Comparison of ENCODE assay signal across 9 cellular contexts in the genomic region with DNA sequence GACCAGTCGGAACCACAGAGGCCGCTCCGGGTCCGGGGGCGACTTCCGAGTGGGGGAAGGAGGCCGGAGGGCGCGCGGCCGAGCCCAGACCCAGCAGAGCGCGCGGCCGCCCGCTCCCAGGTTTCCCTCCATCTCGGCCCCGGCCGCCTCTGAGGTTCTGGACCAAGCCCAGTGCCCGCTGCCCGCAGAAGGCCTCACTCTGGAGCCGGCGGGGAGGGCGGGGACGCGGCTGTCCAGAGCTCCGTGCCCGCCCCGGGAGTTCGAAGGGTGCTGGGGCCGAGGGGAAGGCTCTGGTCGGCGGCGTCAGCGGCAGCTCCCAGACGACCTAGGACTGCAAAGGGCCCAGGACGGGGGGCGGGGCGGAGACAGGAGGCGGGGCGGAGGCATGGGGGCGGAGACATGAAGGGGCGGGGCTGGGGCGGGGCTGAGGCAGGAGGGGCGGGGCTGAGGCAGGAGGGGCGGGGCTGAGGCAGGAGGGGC. TPM values are rescaled to one million over a fixed set of nuclear protein-coding genes. Genes with fewer than 3 reads are reported as not detected.
DNase-seq lines count a peak whose midpoint lies in the region; ATAC-seq and TF ChIP-seq lines count a peak whose summit lies in the region.
"Had no signal": no experiment of that assay in that cellular context is flagged by ENCODE, and none has a peak within 500 bp of the region (broad histone marks: within the 10 kb centered on the region; RNA-seq: fewer than 3 reads in every experiment).

No MANE protein-coding gene starts in this region.

- POLR2A ChIA-PET in MCF 10A (lab: Yijun Ruan, JAX): no interaction called here
- POLR2A ChIA-PET in naive thymus-derived CD8-positive, alpha-beta T cell (lab: Charles Lee): no interaction called here

- no peak overlapping the region for H3K4me3 Mint-ChIP-seq in MCF 10A (ENCODE audit: unreplicated experiment)
- peak overlapping the region in 8 of 10 donors; percentile 36 to 62 (median 47) for H3K4me3 Mint-ChIP-seq in naive thymus-derived CD8-positive, alpha-beta T cell
- H3K4me3 Mint-ChIP-seq in stimulated activated naive CD8-positive, alpha-beta T cell treated with anti-CD3 and anti-CD28 coated beads, Interleukin-15, amount 100 ng/mL, for 72 hours: peak overlapping the region; percentile 47 to 70

- H3K4me3 ChIP-seq in breast epithelium: peak overlapping the region; percentile 37 to 67 (median 51)
- no peak overlapping the region for H3K4me3 ChIP-seq in epithelial cell of esophagus (ENCODE audit: low read length)

- peak; percentile 63 to 74 for ATAC-seq in naive thymus-derived CD8-positive, alpha-beta T cell
- peak; percentile 76 for ATAC-seq in stimulated activated naive CD8-positive, alpha-beta T cell treated with anti-CD3 and anti-CD28 coated beads, Interleukin-15, amount 100 ng/mL, for 72 hours
- ATAC-seq in HG03108 (IDR thresholded peaks at IDR 0.05; ENCODE audit: unreplicated experiment): no peak

- TF ChIP-seq POLR2A in breast epithelium (IDR thresholded peaks at IDR 0.05): no peak

- CTCF ChIA-PET in MCF 10A (lab: Yijun Ruan, JAX): no interaction called here

- intact Hi-C loops in breast epithelium (cut with DNase I; ENCODE audit: low total_unique reads) (no loop called here), MCF 10A (cut with micrococcal nuclease) (no loop called here)

- DNase-seq in breast epithelium (ENCODE audit: low spot score in 2 of 2) (peak in 1 of 2 donors; percentile 49), MCF 10A (ENCODE audit: unreplicated experiment) (no peak), epithelial cell of esophagus (ENCODE audit: low read depth) (peak; percentile 35), NCI-H2081 treated with DMSO at 0.1 percent for 48 hours (lab: John Stamatoyannopoulos, UW) (no peak)
- peak; percentile 56 to 69 for DNase-seq in activated CD4-positive, alpha-beta T cell treated with anti-CD3 and anti-CD28 coated beads, Interleukin-2, amount 50 U/mL, for 24 hours (ENCODE audit: low read depth in 1 of 2, low spot score in 1 of 2)
- peak in 8 of 10 donors; percentile 55 to 87 (median 70) for DNase-seq in naive thymus-derived CD8-positive, alpha-beta T cell
- peak; percentile 78 to 81 for DNase-seq in stimulated activated naive CD8-positive, alpha-beta T cell treated with anti-CD3 and anti-CD28 coated beads, Interleukin-15, amount 100 ng/mL, for 72 hours

- no peaks in the 10 kb centered on the region for H3K4me1 Mint-ChIP-seq in MCF 10A (ENCODE audit: insufficient read depth, unreplicated experiment)
- peaks cover 0 to 9% (median 7%) of the 10 kb centered on the region in 4 donors for H3K4me1 Mint-ChIP-seq in naive thymus-derived CD8-positive, alpha-beta T cell
- H3K4me1 Mint-ChIP-seq in stimulated activated naive CD8-positive, alpha-beta T cell treated with anti-CD3 and anti-CD28 coated beads, Interleukin-15, amount 100 ng/mL, for 72 hours: peaks cover 14% of the 10 kb centered on the region

- H3K9me3 Mint-ChIP-seq in MCF 10A (ENCODE audit: unreplicated experiment): peaks cover 32% of the 10 kb centered on the region
- peaks cover 6 to 23% (median 19%) of the 10 kb centered on the region in 9 donors for H3K9me3 Mint-ChIP-seq in naive thymus-derived CD8-positive, alpha-beta T cell
- H3K9me3 Mint-ChIP-seq in stimulated activated naive CD8-positive, alpha-beta T cell treated with anti-CD3 and anti-CD28 coated beads, Interleukin-15, amount 100 ng/mL, for 72 hours: peaks cover 19 to 27% of the 10 kb centered on the region in 2 donors

- no peak overlapping the region for H3K27ac ChIP-seq in breast epithelium
- H3K27ac ChIP-seq: epithelial cell of prostate had no signal

- H3K36me3 ChIP-seq in breast epithelium: no peaks in the 10 kb centered on the region

- peaks cover 3 to 6% of the 10 kb centered on the region in 2 donors for H3K27me3 ChIP-seq in breast epithelium

- H3K27me3 Mint-ChIP-seq in MCF 10A (ENCODE audit: insufficient read depth, unreplicated experiment): peaks cover 30% of the 10 kb centered on the region
- peaks cover 0 to 32% (median 16%) of the 10 kb centered on the region in 5 donors for H3K27me3 Mint-ChIP-seq in naive thymus-derived CD8-positive, alpha-beta T cell
- H3K27me3 Mint-ChIP-seq in stimulated activated naive CD8-positive, alpha-beta T cell treated with anti-CD3 and anti-CD28 coated beads, Interleukin-15, amount 100 ng/mL, for 72 hours: peaks cover 24% of the 10 kb centered on the region

- TF ChIP-seq CTCF in breast epithelium (IDR thresholded peaks at IDR 0.05): no peak
- no peak for TF ChIP-seq CTCF in MCF 10A (IDR thresholded peaks at IDR 0.05; ENCODE audit: unreplicated experiment)
- TF ChIP-seq CTCF in epithelial cell of esophagus (IDR thresholded peaks at IDR 0.05; ENCODE audit: insufficient read depth, low read depth, low read length, missing control alignments): no peak

- no peak overlapping the region for H3K27ac Mint-ChIP-seq in MCF 10A (ENCODE audit: low read depth, unreplicated experiment)
- no peak overlapping the region for H3K27ac Mint-ChIP-seq in naive thymus-derived CD8-positive, alpha-beta T cell
- H3K27ac Mint-ChIP-seq in stimulated activated naive CD8-positive, alpha-beta T cell treated with anti-CD3 and anti-CD28 coated beads, Interleukin-15, amount 100 ng/mL, for 72 hours: no peak overlapping the region

- H3K36me3 Mint-ChIP-seq in MCF 10A (ENCODE audit: insufficient read depth, unreplicated experiment): no peaks in the 10 kb centered on the region
- peaks cover 0 to 15% (median 4%) of the 10 kb centered on the region in 3 donors for H3K36me3 Mint-ChIP-seq in naive thymus-derived CD8-positive, alpha-beta T cell

- no TSS peak for BruUV-seq in MCF 10A (replicated peaks; lab: Mats Ljungman, UMichigan)

- no peaks in the 10 kb centered on the region for H3K4me1 ChIP-seq in breast epithelium

- H3K9me3 ChIP-seq in breast epithelium: peaks cover 11 to 26% of the 10 kb centered on the region in 2 donors

RNA-seq across cellular contexts. Expression of a gene that starts 48.0 kb away (rescaled TPM):
- total RNA-seq in breast epithelium (1 to 10 TPM; 5.6 to 6.7 (median 6.6) TPM), MCF 10A (2022) (16.0 and 25.4 TPM in 2 replicates)
- 10 to 100 TPM; 10.2 to 14.4 TPM for total RNA-seq in naive thymus-derived CD8-positive, alpha-beta T cell
- 10 to 100 TPM in 1 of 3 donors, 1 to 10 TPM in 2; 4.6 to 12.1 (median 9.3) TPM for polyA plus RNA-seq in naive thymus-derived CD8-positive, alpha-beta T cell

RNA-seq across cellular contexts. Expression of a gene that starts 53.2 kb away (rescaled TPM):
- 10 to 100 TPM in 1 of 3 donors, 1 to 10 TPM in 2; 3.4 to 13.8 (median 4.6) TPM for total RNA-seq in breast epithelium
- 3.7 and 6.6 TPM in 2 replicates for total RNA-seq in MCF 10A (2022)
- total RNA-seq in naive thymus-derived CD8-positive, alpha-beta T cell: under 1 TPM in 1 of 2 experiments, not detected in 1; 0.47 TPM
- 1 to 10 TPM in 2 of 3 donors, under 1 TPM in 1; 0.82 to 2.3 (median 1.1) TPM for polyA plus RNA-seq in naive thymus-derived CD8-positive, alpha-beta T cell

Comparison
In these comparisons a context has a peak if more than half of its experiments do, and no peak if none do; other contexts are left out.
1. DNase-seq: peak in activated CD4-positive, alpha-beta T cell treated with anti-CD3 and anti-CD28 coated beads, Interleukin-2, amount 50 U/mL, for 24 hours (2 of 2), epithelial cell of esophagus (single experiment), naive thymus-derived CD8-positive, alpha-beta T cell (8 of 10) and stimulated activated naive CD8-positive, alpha-beta T cell treated with anti-CD3 and anti-CD28 coated beads, Interleukin-15, amount 100 ng/mL, for 72 hours (2 of 2); none in MCF 10A (single experiment) and NCI-H2081 treated with DMSO at 0.1 percent for 48 hours (single experiment).